ENCODE assay signal across 9 cellular contexts in genomic region chr2:20666114-20666363, GRCh38. TPM values are rescaled to one million over a fixed set of nuclear protein-coding genes. Genes with fewer than 3 reads are reported as not detected.
DNase-seq lines count a peak whose midpoint lies in the region; ATAC-seq, FAIRE-seq and TF ChIP-seq lines count a peak whose summit lies in the region.
"Had no signal": no experiment of that assay in that cellular context is flagged by ENCODE, and none has a peak within 500 bp of the region (broad histone marks: within the 10 kb centered on the region; RNA-seq: fewer than 3 reads in every experiment).

No MANE protein-coding gene starts in this region.

- SMC1A ChIA-PET in GM12878 (lab: Charles Lee; ENCODE audit: uncharacterized antibody, unreplicated experiment), result no interaction called here

- H3K4me3 ChIP-seq in AG04449 (ENCODE audit: low read depth, low read length) (peak overlapping the region; percentile 34; the same call in 1 of the 2 replicates), GM12878 (peak overlapping the region; percentile 73; the same call in 1 of the 2 replicates), mucosa of descending colon (no peak overlapping the region)

- no peaks in the 10 kb centered on the region for H3K36me3 ChIP-seq in GM12878 (ENCODE audit: control insufficient read depth in 2 of 2, insufficient read depth in 2 of 2, low read length in 1 of 2)
- no peaks in the 10 kb centered on the region for H3K36me3 ChIP-seq in mucosa of descending colon (ENCODE audit: low read depth)

- peak overlapping the region; percentile 97 for H3K4me2 ChIP-seq in GM12878 (ENCODE audit: control insufficient read depth, insufficient read depth)

- no peak for FAIRE-seq in GM12878 (lab: Jason Lieb, UNC)
- FAIRE-seq: bronchial epithelial cell had no signal

- BruUV-seq in GM12878 (replicated peaks; lab: Mats Ljungman, UMichigan), result no TSS peak

- TF ChIP-seq EP300 in GM12878 (IDR thresholded peaks at IDR 0.05; ENCODE audit: borderline replicate concordance in 1 of 2, control insufficient read depth in 1 of 2, low read depth in 2 of 2, low read length in 2 of 2), result no peak

- intact Hi-C loops in GM12878 (cut with micrococcal nuclease; ENCODE audit: unreplicated experiment) (no loop called here), mucosa of descending colon (cut with DNase I, micrococcal nuclease) (no loop called here)

- in situ Hi-C loops in GM12878 (cut with MboI), result loop anchor here (25.0 kb wide), 1 partner anchor 446 kb away; the partner anchor contains the start of gene TDRD15

- no peak for TF ChIP-seq RAD21 in GM12878 (IDR thresholded peaks at IDR 0.05; ENCODE audit: insufficient read depth, low read depth, low read length)

- H3K79me2 ChIP-seq in GM12878 (ENCODE audit: control insufficient read depth, insufficient read depth, low read length), result no peaks in the 10 kb centered on the region

- TF ChIP-seq POLR2A in GM12878 (IDR thresholded peaks at IDR 0.05; ENCODE audit: low read depth, low read length), result no peak

- peak; percentile 8 for ATAC-seq in GM21529 (IDR thresholded peaks at IDR 0.05; ENCODE audit: unreplicated experiment)
- ATAC-seq in GM12878, result peak; percentile 13
- peak; percentile 13 for ATAC-seq in mucosa of descending colon
- no peak for ATAC-seq in GM21367 (IDR thresholded peaks at IDR 0.05; ENCODE audit: unreplicated experiment)
- no peak for ATAC-seq in GM18520 (IDR thresholded peaks at IDR 0.05; ENCODE audit: unreplicated experiment)
- ATAC-seq in GM18517 (IDR thresholded peaks at IDR 0.05; ENCODE audit: unreplicated experiment), result no peak

- CTCF ChIA-PET in AG04449 (lab: Yijun Ruan, JAX), result interaction anchor here (1.0 to 10.0 kb wide), 8 partner anchors 9 to 362 kb away, joined by 3 to 382 read pairs (median 5); partner anchors contain the start of gene HS1BP3
- CTCF ChIA-PET in GM12878 (lab: Yijun Ruan, JAX), result interaction anchor here (0.7 to 1.2 kb wide), 4 partner anchors 9 to 297 kb away, joined by 3 to 7 read pairs (median 4); partner anchors contain the start of gene HS1BP3

- no peak overlapping the region for H3K9ac ChIP-seq in GM12878 (ENCODE audit: control insufficient read depth, insufficient read depth, low read length)

- H3K4me1 ChIP-seq in GM12878 (ENCODE audit: control insufficient read depth, insufficient read depth, low read length) (peaks cover 13% of the 10 kb centered on the region; the same call in 1 of the 2 replicates), mucosa of descending colon (ENCODE audit: low read depth) (peaks cover 22% of the 10 kb centered on the region)

- RAD21 ChIA-PET in GM12878 (lab: Charles Lee; ENCODE audit: unreplicated experiment), result interaction anchor here (1.0 to 1.2 kb wide), 2 partner anchors 10 to 297 kb away, joined by 3 to 4 read pairs; no protein-coding TSS in a partner anchor

- H3K9me3 ChIP-seq in GM12878 (replicated peaks; ENCODE audit: control insufficient read depth, insufficient read depth, low read length) (no peaks in the 10 kb centered on the region; the same call in 2 of the 3 replicates), mucosa of descending colon (no peaks in the 10 kb centered on the region)

- no peak for TF ChIP-seq CTCF in AG04449 (IDR thresholded peaks at IDR 0.05; ENCODE audit: insufficient read depth, low read length, missing control alignments)
- no peak for TF ChIP-seq CTCF in GM12878 (IDR thresholded peaks at IDR 0.05 in 2 of 3, conservative IDR thresholded peaks at IDR 0.05 in 1 of 3; ENCODE audit: control insufficient read depth in 2 of 3, extremely low read depth in 1 of 3, insufficient read depth in 1 of 3, low read depth in 3 of 3, low read length in 3 of 3)
- no peak for TF ChIP-seq CTCF in mucosa of descending colon (IDR thresholded peaks at IDR 0.05)

- DNase-seq in AG04449 (ENCODE audit: low read depth, low spot score), result no peak
- no peak for DNase-seq in GM12878 (ENCODE audit: low read depth, low spot score)
- DNase-seq in mucosa of descending colon, result no peak
- no peak for DNase-seq in NCI-H1694 treated with DMSO at 0.1 percent for 48 hours (lab: John Stamatoyannopoulos, UW)

- no peak overlapping the region for H3K27ac ChIP-seq in GM12878 (ENCODE audit: control insufficient read depth, insufficient read depth)

- 1% methylated on average over 12 of the region's 32 CpGs for WGBS in GM12878 (ENCODE audit: insufficient coverage, insufficient replicate concordance, low lambda C conversion rate, missing lambda C conversion rate)

- POLR2A ChIA-PET in AG04449 (lab: Yijun Ruan, JAX), result no interaction called here
- POLR2A ChIA-PET in GM12878 (lab: Charles Lee), result interaction anchor here (0.7 kb wide), 1 partner anchor 514 kb away, joined by 3 read pairs; no protein-coding TSS in a partner anchor

- H2AFZ ChIP-seq in GM12878 (ENCODE audit: control insufficient read depth, low read depth, low read length), result peak overlapping the region; percentile 61

- 0 out of 2 replicates have a peak, but pooled peaks cover 2% of the 10 kb centered on the region for H4K20me1 ChIP-seq in GM12878 (ENCODE audit: control insufficient read depth, insufficient read depth)

- H3K27me3 ChIP-seq in GM12878 (replicated peaks in 1 of 2; ENCODE audit: control insufficient read depth in 2 of 2, insufficient read depth in 2 of 2, low read length in 1 of 2), result peaks cover 16 to 33% of the 10 kb centered on the region in 2 experiments

TF ChIP-seq in GM12878, 131 proteins besides CTCF, POLR2A, EP300 and RAD21:
- TF ChIP-seq SPI1 (IDR thresholded peaks at IDR 0.05; ENCODE audit: borderline replicate concordance, insufficient read depth, low read depth, low read length), result no peak
- TF ChIP-seq NR2F1 (conservative IDR thresholded peaks at IDR 0.05), result 0 out of 2 replicates have a peak, but pooled peaks have one; percentile 19
- TF ChIP-seq WRNIP1 (IDR thresholded peaks at IDR 0.05; ENCODE audit: borderline replicate concordance, low read depth, low read length), result no peak

RNA-seq across cellular contexts. Expression of gene GDF7, which starts 0.9 kb away (rescaled TPM):
- total RNA-seq in GM12878 (2013; cell fraction: nucleolus; rRNA removed), result not detected in 2 replicates
- total RNA-seq in GM12878 (2014; rRNA removed) (0.05 and 0.11 TPM in 2 replicates), GM12878 (2014; rRNA removed; fragmentation: Illumina TruSeq; extraction: Trizol) (0.04 and 0.05 TPM in 2 replicates), GM12878 (2021) (0.05 and 0.08 TPM in 2 replicates), mucosa of descending colon (under 1 TPM; 0.14 to 0.73 (median 0.14) TPM)
- 0.16 TPM for polyA plus RNA-seq in GM12878 (2011; ENCODE audit: low read depth)
- polyA plus RNA-seq in GM12878 (2011; rRNA removed) (not detected in 2 replicates), GM12878 (2014; fragmentation: Illumina TruSeq; extraction: Trizol) (0.04 and 0.05 TPM in 2 replicates), GM12878 (2014; fragmentation: Nextera tagmentation; extraction: Ambion mirVana) (under 1 TPM; 0.02 TPM), GM12878 (2014; rRNA removed) (0.04 and 0.06 TPM in 2 replicates), GM12878 (2016; fragmentation: Nextera tagmentation; extraction: Ambion mirVana) (under 1 TPM; 0.04 to 0.08 TPM)
- polyA plus RNA-seq in GM12878 (2011; cell fraction: cytosol; rRNA removed), result 0.01 and 0.02 TPM in 2 replicates
- 0.03 TPM in 2 replicates for polyA plus RNA-seq in GM12878 (2011; cell fraction: nucleus; rRNA removed)
- 0.13 and 0.16 TPM in 2 replicates for polyA plus RNA-seq in GM12878 (2012)
- under 0.01 TPM in 1 of 2 replicates, not detected in the other for polyA minus RNA-seq in GM12878 (2011; rRNA and poly(A)+ RNA removed)
- not detected in 2 replicates for polyA minus RNA-seq in GM12878 (2011; cell fraction: cytosol; rRNA and poly(A)+ RNA removed)
- polyA minus RNA-seq in GM12878 (2011; cell fraction: nucleus; rRNA and poly(A)+ RNA removed), result not detected in 2 replicates

RNA-seq across cellular contexts. Expression of gene HS1BP3, which starts 15.1 kb away (rescaled TPM):
- total RNA-seq in GM12878 (2013; cell fraction: nucleolus; rRNA removed), result 22.1 and 26.1 TPM in 2 replicates
- total RNA-seq in GM12878 (2014; rRNA removed) (5.0 TPM in 2 replicates), GM12878 (2014; rRNA removed; fragmentation: Illumina TruSeq; extraction: Trizol) (3.5 and 3.6 TPM in 2 replicates), GM12878 (2021) (4.8 and 5.3 TPM in 2 replicates), mucosa of descending colon (10 to 100 TPM; 28.8 to 47.0 (median 29.7) TPM)
- 1.8 TPM for polyA plus RNA-seq in GM12878 (2011; ENCODE audit: low read depth)
- polyA plus RNA-seq in GM12878 (2011; rRNA removed) (3.5 and 6.2 TPM in 2 replicates), GM12878 (2014; fragmentation: Illumina TruSeq; extraction: Trizol) (3.8 TPM in 2 replicates), GM12878 (2014; fragmentation: Nextera tagmentation; extraction: Ambion mirVana) (under 1 TPM; 0.47 to 0.57 TPM), GM12878 (2014; rRNA removed) (5.0 and 5.6 TPM in 2 replicates), GM12878 (2016; fragmentation: Nextera tagmentation; extraction: Ambion mirVana) (1 to 10 TPM; 4.3 to 7.2 TPM)
- polyA plus RNA-seq in GM12878 (2011; cell fraction: cytosol; rRNA removed), result 7.0 and 7.7 TPM in 2 replicates
- 18.3 and 19.8 TPM in 2 replicates for polyA plus RNA-seq in GM12878 (2011; cell fraction: nucleus; rRNA removed)
- polyA plus RNA-seq in GM12878 (2012), result 6.2 and 7.2 TPM in 2 replicates
- 4.7 and 10.1 TPM in 2 replicates for polyA minus RNA-seq in GM12878 (2011; rRNA and poly(A)+ RNA removed)
- polyA minus RNA-seq in GM12878 (2011; cell fraction: cytosol; rRNA and poly(A)+ RNA removed), result 2.2 and 3.1 TPM in 2 replicates
- 12.8 and 18.7 TPM in 2 replicates for polyA minus RNA-seq in GM12878 (2011; cell fraction: nucleus; rRNA and poly(A)+ RNA removed)

Comparison
In these comparisons a context has a peak if more than half of its experiments do, and no peak if none do; other contexts are left out.
1. ATAC-seq: peak in GM21529 (single experiment), GM12878 (single experiment) and mucosa of descending colon (single experiment); none in GM21367 (single experiment), GM18520 (single experiment) and GM18517 (single experiment).